8 cellular contexts compared by ENCODE assay signal in genomic region chr7:97024209-97025129, GRCh38. TPM values are rescaled to one million over a fixed set of nuclear protein-coding genes. Genes with fewer than 3 reads are reported as not detected.
A peak's percentile ranks its signal among the peaks of the same experiment; 100 is the strongest.
DNase-seq lines count a peak whose midpoint lies in the region; ATAC-seq and TF ChIP-seq lines count a peak whose summit lies in the region.

Gene DLX5, minus strand, starts transcription at chr7:97024831. Its CDS starts 208 bp downstream, at chr7:97024623.

- peak within 1 kb of the TSS; percentile 38 for H3K4me3 Mint-ChIP-seq in activated naive CD8-positive, alpha-beta T cell treated with anti-CD3 and anti-CD28 coated beads, Interleukin-2, amount 50 U/mL, for 24 hours

- H3K27ac ChIP-seq in thoracic aorta = no peak within 1 kb of the TSS

- peaks cover 10 to 41% of the 10 kb centered on the region in 2 donors for H3K4me1 ChIP-seq in thoracic aorta (ENCODE audit: control insufficient read depth in 1 of 2, low read depth in 2 of 2)

- ATAC-seq in activated naive CD8-positive, alpha-beta T cell treated with anti-CD3 and anti-CD28 coated beads, Interleukin-2, amount 50 U/mL, for 24 hours = no peak
- ATAC-seq in thoracic aorta (ENCODE audit: insufficient number of reproducible peaks, low FRiP score, low read depth) (no peak), HG02798 (IDR thresholded peaks at IDR 0.05; ENCODE audit: poor library complexity, unreplicated experiment) (no peak)

- no peaks in the 10 kb centered on the region for H3K9me3 Mint-ChIP-seq in activated naive CD8-positive, alpha-beta T cell treated with anti-CD3 and anti-CD28 coated beads, Interleukin-2, amount 50 U/mL, for 24 hours

- no peaks in the 10 kb centered on the region for H3K36me3 Mint-ChIP-seq in activated naive CD8-positive, alpha-beta T cell treated with anti-CD3 and anti-CD28 coated beads, Interleukin-2, amount 50 U/mL, for 24 hours (ENCODE audit: low read depth)

- no peak within 1 kb of the TSS for H3K27ac Mint-ChIP-seq in activated naive CD8-positive, alpha-beta T cell treated with anti-CD3 and anti-CD28 coated beads, Interleukin-2, amount 50 U/mL, for 24 hours

- H3K36me3 ChIP-seq in thoracic aorta = no peaks in the 10 kb centered on the region

- peaks cover 87% of the 10 kb centered on the region for H3K27me3 Mint-ChIP-seq in activated naive CD8-positive, alpha-beta T cell treated with anti-CD3 and anti-CD28 coated beads, Interleukin-2, amount 50 U/mL, for 24 hours

- peaks cover 47% of the 10 kb centered on the region for H3K4me1 Mint-ChIP-seq in activated naive CD8-positive, alpha-beta T cell treated with anti-CD3 and anti-CD28 coated beads, Interleukin-2, amount 50 U/mL, for 24 hours

- H3K27me3 ChIP-seq in thoracic aorta (replicated peaks; ENCODE audit: insufficient read depth) = peaks cover 22% of the 10 kb centered on the region

- H3K4me3 ChIP-seq in thoracic aorta = peak within 1 kb of the TSS; percentile 56

- H3K9me3 ChIP-seq in thoracic aorta = no peaks in the 10 kb centered on the region

- DNase-seq in EH (ENCODE audit: low read depth) (peak; percentile 39), NCI-H146 (lab: John Stamatoyannopoulos, UW) (peak; percentile 98), iPS-NIHi7 (ENCODE audit: extremely low spot score) (peak; percentile 67), thoracic aorta (ENCODE audit: low spot score) (no peak), T-helper 9 cell (no peak)
- no peak for DNase-seq in activated naive CD8-positive, alpha-beta T cell treated with anti-CD3 and anti-CD28 coated beads, Interleukin-2, amount 50 U/mL, for 24 hours
- DNase-seq in stimulated activated CD4-positive, alpha-beta T cell treated with anti-CD3 and anti-CD28 coated beads, Interleukin-12 subunit alpha, Interleukin-12 subunit beta, amount 100 ng/mL, for 4 hours = no peak

- TF ChIP-seq CTCF in thoracic aorta (IDR thresholded peaks at IDR 0.05) = no peak

RNA-seq across cellular contexts. Expression of gene DLX5, which starts in this region (rescaled TPM):
- total RNA-seq in thoracic aorta = under 1 TPM in 1 of 2 donors, not detected in 1; 0.92 TPM

Comparison
In these comparisons a context has a peak if more than half of its experiments do, and no peak if none do; other contexts are left out.
1. DNase-seq: peak in EH (single experiment), NCI-H146 (single experiment) and iPS-NIHi7 (single experiment); none in activated naive CD8-positive, alpha-beta T cell treated with anti-CD3 and anti-CD28 coated beads, Interleukin-2, amount 50 U/mL, for 24 hours (single experiment), thoracic aorta (single experiment), T-helper 9 cell (single experiment) and stimulated activated CD4-positive, alpha-beta T cell treated with anti-CD3 and anti-CD28 coated beads, Interleukin-12 subunit alpha, Interleukin-12 subunit beta, amount 100 ng/mL, for 4 hours (single experiment).